9 cellular contexts compared by ENCODE assay signal in the genomic region with DNA sequence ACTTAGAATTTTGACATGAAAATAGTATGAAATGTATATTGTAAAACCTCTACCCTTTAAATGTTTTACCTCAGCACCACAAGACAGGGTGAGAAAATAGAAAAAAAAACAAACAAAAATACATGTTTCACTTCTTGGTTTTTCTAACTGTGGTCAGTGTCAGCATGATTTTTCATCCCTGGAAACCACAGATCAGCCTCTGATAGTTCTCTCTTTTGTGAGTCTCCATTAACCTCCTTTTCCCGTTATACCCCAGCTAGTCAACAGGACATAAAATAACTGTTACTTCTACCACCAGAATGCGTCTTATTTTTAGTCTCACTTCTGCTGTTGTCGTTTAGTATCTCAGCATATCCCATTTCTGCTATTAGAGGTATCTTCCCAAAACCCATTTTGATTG. TPM values are rescaled to one million over a fixed set of nuclear protein-coding genes. Genes with fewer than 3 reads are reported as not detected.
DNase-seq lines count a peak whose midpoint lies in the region; ATAC-seq and TF ChIP-seq lines count a peak whose summit lies in the region.
"Had no signal": no experiment of that assay in that cellular context is flagged by ENCODE, and none has a peak within 500 bp of the region (broad histone marks: within the 10 kb centered on the region; RNA-seq: fewer than 3 reads in every experiment).

No MANE protein-coding gene starts in this region.

- H3K9ac ChIP-seq in mesendoderm (ENCODE audit: low read length) = no peak overlapping the region

- H3K4me1 Mint-ChIP-seq in MCF 10A (ENCODE audit: insufficient read depth, unreplicated experiment) = no peaks in the 10 kb centered on the region

- peaks cover 0 to 8% (median 4%) of the 10 kb centered on the region in 4 donors for H3K36me3 ChIP-seq in stomach
- no peaks in the 10 kb centered on the region for H3K36me3 ChIP-seq in mesendoderm (ENCODE audit: control insufficient read depth, insufficient read depth, low read length)
- H3K36me3 ChIP-seq: Peyer's patch had no signal

- H2AK5ac ChIP-seq in mesendoderm (ENCODE audit: low read length) = no peak overlapping the region

- POLR2A ChIA-PET in MCF 10A (lab: Yijun Ruan, JAX) = interaction anchor here (0.9 kb wide), 1 partner anchor 9 kb away, joined by 3 read pairs; no protein-coding TSS in a partner anchor

- H3K27me3 ChIP-seq in stomach = no peaks in the 10 kb centered on the region
- no peaks in the 10 kb centered on the region for H3K27me3 ChIP-seq in mesendoderm (ENCODE audit: insufficient read depth, low read length, poor library complexity)
- H3K27me3 ChIP-seq: Peyer's patch had no signal

- H3K27ac ChIP-seq in stomach = no peak overlapping the region
- H3K27ac ChIP-seq in mesendoderm (ENCODE audit: low read depth, low read length) = no peak overlapping the region
- H3K27ac ChIP-seq: Peyer's patch had no signal

- no peak overlapping the region for H2BK5ac ChIP-seq in mesendoderm (ENCODE audit: low read length)

- no peaks in the 10 kb centered on the region for H3K79me2 ChIP-seq in mesendoderm (ENCODE audit: control insufficient read depth, insufficient read depth, low read length)

- H3K4ac ChIP-seq in mesendoderm (ENCODE audit: low read depth, low read length) = no peak overlapping the region

- intact Hi-C loops in stomach (cut with DNase I; ENCODE audit: low total_unique reads) = no loop called here
- intact Hi-C loops in MCF 10A (cut with micrococcal nuclease) = no loop called here

- H3K4me1 ChIP-seq in stomach (peaks cover 0 to 6% (median 0%) of the 10 kb centered on the region in 4 donors), mesendoderm (ENCODE audit: control insufficient read depth, low read depth, low read length) (no peaks in the 10 kb centered on the region)
- H3K4me1 ChIP-seq: Peyer's patch had no signal

- no peak overlapping the region for H2BK120ac ChIP-seq in mesendoderm (ENCODE audit: low read depth, low read length)

- H3K36me3 Mint-ChIP-seq in MCF 10A (ENCODE audit: insufficient read depth, unreplicated experiment) = peaks cover 14% of the 10 kb centered on the region

- H3K56ac ChIP-seq in mesendoderm (ENCODE audit: low read length) = no peak overlapping the region

- H3K4me3 ChIP-seq in stomach (no peak overlapping the region), mesendoderm (ENCODE audit: low read length) (no peak overlapping the region)
- H3K4me3 ChIP-seq: Peyer's patch had no signal

- no peaks in the 10 kb centered on the region for H3K9me3 ChIP-seq in stomach
- H3K9me3 ChIP-seq: Peyer's patch had no signal

- no peak overlapping the region for H3K18ac ChIP-seq in mesendoderm (ENCODE audit: low read length)

- no peak overlapping the region for H3K4me3 Mint-ChIP-seq in MCF 10A (ENCODE audit: unreplicated experiment)

- no peak overlapping the region for H3K27ac Mint-ChIP-seq in MCF 10A (ENCODE audit: low read depth, unreplicated experiment)

- TF ChIP-seq EP300 in stomach (IDR thresholded peaks at IDR 0.05) = no peak

- TF ChIP-seq CTCF in stomach (IDR thresholded peaks at IDR 0.05) (no peak), MCF 10A (IDR thresholded peaks at IDR 0.05; ENCODE audit: unreplicated experiment) (no peak)

- no peak for TF ChIP-seq POLR2A in stomach (IDR thresholded peaks at IDR 0.05)

- CTCF ChIA-PET in MCF 10A (lab: Yijun Ruan, JAX) = no interaction called here

- no peak overlapping the region for H3K23ac ChIP-seq in mesendoderm (ENCODE audit: low read length)

- BruUV-seq in MCF 10A (replicated peaks; lab: Mats Ljungman, UMichigan) = no TSS peak

- peaks cover 4% of the 10 kb centered on the region for H3K79me1 ChIP-seq in mesendoderm (ENCODE audit: low read length)

- H4K8ac ChIP-seq in mesendoderm (ENCODE audit: low read depth, low read length) = no peak overlapping the region

- H2BK15ac ChIP-seq in mesendoderm (replicated peaks; ENCODE audit: low read depth) = no peak overlapping the region

- no peaks in the 10 kb centered on the region for H3K27me3 Mint-ChIP-seq in MCF 10A (ENCODE audit: insufficient read depth, unreplicated experiment)

- WGBS in stomach, 5 donors = 50 to 85% (median 80%) methylated on average over 3 of the region's 3 CpGs
- WGBS in mesendoderm (ENCODE audit: extremely low coverage, insufficient coverage, low lambda C conversion rate) = no CpG with 5 or more reads among the region's 3 CpGs

- DNase-seq in MV-4-11 (lab: John Stamatoyannopoulos, UW) = peak; percentile 95
- DNase-seq in myocyte (ENCODE audit: low read depth) = peak; percentile 11
- no peak for DNase-seq in stomach
- no peak for DNase-seq in MCF 10A (ENCODE audit: unreplicated experiment)
- DNase-seq in NCI-H748 treated with DMSO at 0.1 percent for 48 hours (lab: John Stamatoyannopoulos, UW) = no peak
- no peak for DNase-seq in mesendoderm
- DNase-seq: Peyer's patch had no signal

- ATAC-seq in GM19025 (IDR thresholded peaks at IDR 0.05; ENCODE audit: low read depth, unreplicated experiment) = peak; percentile 94
- peak; percentile 97 for ATAC-seq in HG02798 (IDR thresholded peaks at IDR 0.05; ENCODE audit: poor library complexity, unreplicated experiment)

- H3K4me2 ChIP-seq in mesendoderm (ENCODE audit: low read length) = no peak overlapping the region

- no peaks in the 10 kb centered on the region for H3K9me3 Mint-ChIP-seq in MCF 10A (ENCODE audit: unreplicated experiment)

- H4K5ac ChIP-seq in mesendoderm (ENCODE audit: low read length) = no peak overlapping the region

RNA-seq across cellular contexts. Expression of a gene that starts 48.3 kb away (rescaled TPM):
- total RNA-seq in myocyte (1.6 TPM in 2 replicates), stomach (1 to 10 TPM in 2 of 5 donors, under 1 TPM in 1, not detected in 2; under 0.01 to 6.2 (median 2.9) TPM), MCF 10A (2022) (not detected in 2 replicates)
- 4.2 TPM for polyA plus RNA-seq in myocyte (2012)
- 1 to 10 TPM; 1.4 to 2.3 (median 1.6) TPM for polyA plus RNA-seq in stomach
- 9.6 TPM for polyA plus RNA-seq in mesendoderm (2013, experiment 1 of 2)
- polyA plus RNA-seq in mesendoderm (2013, experiment 2 of 2) = 9.6 TPM

Comparison
In these comparisons a context has a peak if more than half of its experiments do, and no peak if none do; other contexts are left out.
1. DNase-seq: peak in MV-4-11 (single experiment) and myocyte (single experiment); none in stomach (single experiment), MCF 10A (single experiment), NCI-H748 treated with DMSO at 0.1 percent for 48 hours (single experiment) and mesendoderm (single experiment).